ENCODE assay signal across 13 cellular contexts in the genomic region with DNA sequence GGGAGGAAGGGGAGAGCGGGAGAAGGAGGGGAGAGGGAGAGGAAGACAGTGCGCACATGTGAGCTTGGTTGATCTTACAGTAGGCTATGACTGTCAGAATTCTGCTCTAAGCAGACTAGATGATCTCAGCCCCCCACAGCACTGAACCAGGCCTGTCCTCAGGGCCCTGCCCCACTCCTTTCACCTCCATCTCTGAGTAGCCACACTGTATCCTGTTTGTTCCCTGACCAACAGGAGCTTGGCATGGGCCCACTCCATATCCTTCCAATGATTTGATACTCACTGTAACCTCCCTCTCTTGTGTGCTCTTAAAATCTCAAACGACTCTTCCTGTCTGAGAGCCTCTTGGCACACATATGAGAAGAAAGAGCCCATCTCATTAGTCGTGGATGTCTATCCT.
"Had no signal": no experiment of that assay in that cellular context is flagged by ENCODE, and none has a peak within 500 bp of the region (broad histone marks: within the 10 kb centered on the region; RNA-seq: fewer than 3 reads in every experiment).

No MANE protein-coding gene starts in this region.

- H3K27me3 Mint-ChIP-seq: activated CD4-positive, alpha-beta T cell treated with anti-CD3 and anti-CD28 coated beads, Interleukin-2, amount 10 ng/mL, durations not matched to agents 7 days and 5 days; activated T-cell treated with anti-CD3 and anti-CD28 coated beads, Interleukin-2, amount 50 U/mL, for 24 hours had no signal

- H3K4me2 ChIP-seq: neural progenitor cell had no signal

- H3K4me3 Mint-ChIP-seq: activated CD4-positive, alpha-beta T cell treated with anti-CD3 and anti-CD28 coated beads, Interleukin-2, amount 10 ng/mL, durations not matched to agents 7 days and 5 days; activated T-cell treated with anti-CD3 and anti-CD28 coated beads, Interleukin-2, amount 50 U/mL, for 24 hours; neural progenitor cell; WTC11 had no signal

- H3K9me3 Mint-ChIP-seq: activated CD4-positive, alpha-beta T cell treated with anti-CD3 and anti-CD28 coated beads, Interleukin-2, amount 10 ng/mL, durations not matched to agents 7 days and 5 days; activated T-cell treated with anti-CD3 and anti-CD28 coated beads, Interleukin-2, amount 50 U/mL, for 24 hours had no signal

- H3K27me3 ChIP-seq: body of pancreas, neural progenitor cell, pancreas, thyroid gland had no signal

- H2AFZ ChIP-seq: neural progenitor cell had no signal

- ATAC-seq: body of pancreas, pancreas, WTC11 had no signal

- H3K9ac ChIP-seq: neural progenitor cell had no signal

- H3K9me3 ChIP-seq: body of pancreas, pancreas, thyroid gland had no signal

- H3K27ac ChIP-seq: body of pancreas, neural progenitor cell, pancreas, thyroid gland had no signal

- H3K36me3 ChIP-seq: neural progenitor cell, pancreas, thyroid gland had no signal

- H3K36me3 Mint-ChIP-seq: neural progenitor cell, WTC11 had no signal

- H3K4me1 ChIP-seq: body of pancreas, neural progenitor cell, pancreas had no signal

- H3K4me3 ChIP-seq: body of pancreas, neural progenitor cell, pancreas, thyroid gland had no signal

- H3K27ac Mint-ChIP-seq: activated CD4-positive, alpha-beta T cell treated with anti-CD3 and anti-CD28 coated beads, Interleukin-2, amount 10 ng/mL, durations not matched to agents 7 days and 5 days; activated T-cell treated with anti-CD3 and anti-CD28 coated beads, Interleukin-2, amount 50 U/mL, for 24 hours; WTC11 had no signal

- DNase-seq: activated CD4-positive, alpha-beta T cell treated with anti-CD3 and anti-CD28 coated beads, Interleukin-2, amount 10 ng/mL, durations not matched to agents 7 days and 5 days; activated naive CD4-positive, alpha-beta T cell; activated T-cell treated with anti-CD3 and anti-CD28 coated beads, Interleukin-2, amount 50 U/mL, for 24 hours; amniotic stem cell; body of pancreas; kidney glomerular epithelial cell; pancreas; retina; stimulated activated CD4-positive, alpha-beta T cell treated with anti-CD3 and anti-CD28 coated beads, Interleukin-4, amount 100 ng/mL, for 1 hour; T-helper 1 cell; thyroid gland had no signal
